ENCODE assay signal across 8 cellular contexts in genomic region chr10:102009801-102010425, GRCh38. TPM values are rescaled to one million over a fixed set of nuclear protein-coding genes. Genes with fewer than 3 reads are reported as not detected.
DNase-seq lines count a peak whose midpoint lies in the region; ATAC-seq and TF ChIP-seq lines count a peak whose summit lies in the region.

No MANE protein-coding gene starts in this region.

- no peak overlapping the region for H3K4me3 Mint-ChIP-seq in type B pancreatic cell

- no peaks in the 10 kb centered on the region for H3K9me3 Mint-ChIP-seq in type B pancreatic cell

- TF ChIP-seq CTCF in WERI-Rb-1 (IDR thresholded peaks at IDR 0.05; ENCODE audit: low read depth, low read length) (peak; percentile 90), type B pancreatic cell (conservative IDR thresholded peaks at IDR 0.05) (peak; percentile 90)

- peak overlapping the region; percentile 4 for H3K27ac Mint-ChIP-seq in type B pancreatic cell

- H3K36me3 Mint-ChIP-seq in type B pancreatic cell: peaks cover 14% of the 10 kb centered on the region

- DNase-seq in DMS79 treated with DMSO at 0.1 percent for 48 hours (lab: John Stamatoyannopoulos, UW): peak; percentile 30
- DNase-seq in HCEC 1CT: peak; percentile 91
- peak; percentile 17 for DNase-seq in NCI-H2171 (lab: John Stamatoyannopoulos, UW)
- DNase-seq in WERI-Rb-1: peak; percentile 61
- peak; percentile 88 for DNase-seq in epidermal melanocyte (ENCODE audit: insufficient read length, low spot score)
- peak; percentile 76 for DNase-seq in midbrain (lab: John Stamatoyannopoulos, UW)
- no peak for DNase-seq in type B pancreatic cell (ENCODE audit: extremely low spot score, unreplicated experiment)

- no peak for ATAC-seq in GM19397 (IDR thresholded peaks at IDR 0.05; ENCODE audit: unreplicated experiment)

- H3K36me3 ChIP-seq in WERI-Rb-1: peaks cover 16% of the 10 kb centered on the region

- H3K4me3 ChIP-seq in WERI-Rb-1 (ENCODE audit: low read depth, low read length): no peak overlapping the region

- H3K27me3 Mint-ChIP-seq in type B pancreatic cell: no peaks in the 10 kb centered on the region

- no peaks in the 10 kb centered on the region for H3K9me3 ChIP-seq in WERI-Rb-1 (ENCODE audit: severe bottlenecking)

- no peaks in the 10 kb centered on the region for H3K27me3 ChIP-seq in WERI-Rb-1 (ENCODE audit: insufficient read depth, low read depth, severe bottlenecking)

- H3K4me1 Mint-ChIP-seq in type B pancreatic cell (ENCODE audit: unreplicated experiment): peaks cover 5% of the 10 kb centered on the region

- H3K27ac ChIP-seq in WERI-Rb-1: no peak overlapping the region

RNA-seq across cellular contexts. Expression of gene ARMH3, which starts 46.1 kb away (rescaled TPM):
- 20.5 and 22.2 TPM in 2 replicates for total RNA-seq in type B pancreatic cell (ENCODE audit: low replicate concordance)

RNA-seq across cellular contexts. Expression of gene HPS6, which starts 55.2 kb away (rescaled TPM):
- 19.1 and 23.1 TPM in 2 replicates for total RNA-seq in type B pancreatic cell (ENCODE audit: low replicate concordance)
